In the genomic region with DNA sequence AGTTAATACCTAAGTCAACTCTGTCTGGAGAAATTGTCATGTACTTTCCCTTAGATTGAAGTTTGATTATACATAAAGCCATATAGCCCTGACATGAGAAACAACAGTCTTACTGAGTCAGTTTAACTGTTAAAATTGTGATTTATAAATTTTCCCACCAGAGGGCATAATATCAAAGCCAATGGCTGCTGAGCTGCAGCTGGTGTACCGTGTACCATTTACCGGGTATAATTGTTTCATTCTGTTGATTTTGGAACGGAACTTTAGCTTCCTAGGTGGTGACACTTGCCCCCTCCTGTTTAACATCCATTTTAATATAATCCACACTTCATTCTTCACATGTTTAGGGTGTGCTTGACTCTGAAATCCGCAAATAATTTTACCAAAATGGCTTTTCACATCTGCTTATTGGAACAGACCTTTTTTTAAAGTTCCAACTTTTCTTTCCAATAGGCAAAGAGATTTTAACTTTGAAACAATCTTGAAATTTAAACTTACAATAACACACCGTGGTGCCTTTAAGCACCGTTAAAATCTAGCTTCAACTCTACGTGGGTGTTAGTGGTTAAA, we compare ENCODE assay signal across 8 cellular contexts.
A peak's percentile ranks its signal among the peaks of the same experiment; 100 is the strongest.
DNase-seq lines count a peak whose midpoint lies in the region; ATAC-seq and TF ChIP-seq lines count a peak whose summit lies in the region.

No MANE protein-coding gene starts in this region.

- H3K27me3 ChIP-seq in GM23338 (ENCODE audit: insufficient read depth) (no peaks in the 10 kb centered on the region), Karpas-422 (ENCODE audit: low read length) (no peaks in the 10 kb centered on the region)

- POLR2A ChIA-PET in activated naive CD8-positive, alpha-beta T cell treated with anti-CD3 and anti-CD28 coated beads, Interleukin-2, amount 10 ng/mL, durations not matched to agents 7 days and 5 days (lab: Charles Lee): no interaction called here

- H3K4me3 ChIP-seq in GM23338 (no peak overlapping the region), Karpas-422 (ENCODE audit: low read length) (no peak overlapping the region)

- no peaks in the 10 kb centered on the region for H3F3A ChIP-seq in GM23338 (replicated peaks; ENCODE audit: low read depth)

- no peaks in the 10 kb centered on the region for H4K20me1 ChIP-seq in GM23338 (replicated peaks; ENCODE audit: insufficient read depth)
- H4K20me1 ChIP-seq in Karpas-422 (ENCODE audit: insufficient read depth, low read depth, low read length): no peaks in the 10 kb centered on the region

- no peak overlapping the region for H3K27ac Mint-ChIP-seq in activated naive CD8-positive, alpha-beta T cell treated with anti-CD3 and anti-CD28 coated beads, Interleukin-2, amount 10 ng/mL, durations not matched to agents 7 days and 5 days
- no peak overlapping the region for H3K27ac Mint-ChIP-seq in activated naive CD8-positive, alpha-beta T cell treated with anti-CD3 and anti-CD28 coated beads for 36 hours
- H3K27ac Mint-ChIP-seq in GM23338: no peak overlapping the region
- no peak overlapping the region for H3K27ac Mint-ChIP-seq in natural killer cell

- no peaks in the 10 kb centered on the region for H3K9me3 Mint-ChIP-seq in activated naive CD8-positive, alpha-beta T cell treated with anti-CD3 and anti-CD28 coated beads, Interleukin-2, amount 10 ng/mL, durations not matched to agents 7 days and 5 days
- H3K9me3 Mint-ChIP-seq in activated naive CD8-positive, alpha-beta T cell treated with anti-CD3 and anti-CD28 coated beads for 36 hours: no peaks in the 10 kb centered on the region
- no peaks in the 10 kb centered on the region for H3K9me3 Mint-ChIP-seq in GM23338
- no peaks in the 10 kb centered on the region for H3K9me3 Mint-ChIP-seq in natural killer cell

- intact Hi-C loops in natural killer cell (cut with micrococcal nuclease): loop anchor here (1.0 kb wide), 1 partner anchor 176 kb away; no protein-coding TSS in a partner anchor

- ATAC-seq in activated naive CD8-positive, alpha-beta T cell treated with anti-CD3 and anti-CD28 coated beads, Interleukin-2, amount 10 ng/mL, durations not matched to agents 7 days and 5 days (ENCODE audit: low read depth): peak; percentile 75
- ATAC-seq in GM23338 (peak; percentile 78), esophagus mucosa (peak; percentile 56), natural killer cell (peak in 2 of 3 donors; percentile 66 to 73)

- H3K27ac ChIP-seq in GM23338 (ENCODE audit: low read depth): no peak overlapping the region
- no peak overlapping the region for H3K27ac ChIP-seq in Karpas-422 (ENCODE audit: low read length)

- peak; percentile 67 to 74 for TF ChIP-seq CTCF in GM23338 (conservative IDR thresholded peaks at IDR 0.05; ENCODE audit: low read depth in 2 of 2)
- peak; percentile 64 for TF ChIP-seq CTCF in natural killer cell (IDR thresholded peaks at IDR 0.05)

- no peak for DNase-seq in activated naive CD8-positive, alpha-beta T cell treated with anti-CD3 and anti-CD28 coated beads, Interleukin-2, amount 10 ng/mL, durations not matched to agents 7 days and 5 days
- no peak for DNase-seq in activated naive CD8-positive, alpha-beta T cell treated with anti-CD3 and anti-CD28 coated beads for 36 hours
- DNase-seq in GM23338 (ENCODE audit: low spot score) (peak; percentile 62), Karpas-422 (peak; percentile 78), SHP77 treated with DMSO at 0.1 percent for 48 hours (lab: John Stamatoyannopoulos, UW) (peak; percentile 36), natural killer cell (no peak), occipital lobe (lab: John Stamatoyannopoulos, UW) (no peak)

- no peaks in the 10 kb centered on the region for H3K9me2 ChIP-seq in GM23338 (ENCODE audit: insufficient read depth)
- H3K9me2 ChIP-seq in Karpas-422 (replicated peaks; ENCODE audit: insufficient read depth, low read length): no peaks in the 10 kb centered on the region

- H3K4me3 Mint-ChIP-seq in activated naive CD8-positive, alpha-beta T cell treated with anti-CD3 and anti-CD28 coated beads, Interleukin-2, amount 10 ng/mL, durations not matched to agents 7 days and 5 days: peak overlapping the region; percentile 19
- no peak overlapping the region for H3K4me3 Mint-ChIP-seq in activated naive CD8-positive, alpha-beta T cell treated with anti-CD3 and anti-CD28 coated beads for 36 hours
- no peak overlapping the region for H3K4me3 Mint-ChIP-seq in GM23338
- H3K4me3 Mint-ChIP-seq in natural killer cell: no peak overlapping the region

- H3K27me3 Mint-ChIP-seq in activated naive CD8-positive, alpha-beta T cell treated with anti-CD3 and anti-CD28 coated beads, Interleukin-2, amount 10 ng/mL, durations not matched to agents 7 days and 5 days: no peaks in the 10 kb centered on the region
- no peaks in the 10 kb centered on the region for H3K27me3 Mint-ChIP-seq in activated naive CD8-positive, alpha-beta T cell treated with anti-CD3 and anti-CD28 coated beads for 36 hours
- H3K27me3 Mint-ChIP-seq in GM23338 (ENCODE audit: insufficient read depth, low read depth, poor library complexity) (peaks cover 2% of the 10 kb centered on the region), natural killer cell (ENCODE audit: low read depth in 2 of 2) (no peaks in the 10 kb centered on the region)

- H3K79me2 ChIP-seq in GM23338 (replicated peaks; ENCODE audit: insufficient read depth) (no peaks in the 10 kb centered on the region), Karpas-422 (ENCODE audit: low read length) (no peaks in the 10 kb centered on the region)

- H2AFZ ChIP-seq in GM23338: no peak overlapping the region
- no peak overlapping the region for H2AFZ ChIP-seq in Karpas-422 (ENCODE audit: low read length)

- no peaks in the 10 kb centered on the region for H3K36me3 ChIP-seq in GM23338 (ENCODE audit: insufficient read depth)
- H3K36me3 ChIP-seq in Karpas-422 (ENCODE audit: insufficient read depth, low read length): no peaks in the 10 kb centered on the region

- no peaks in the 10 kb centered on the region for H3K4me1 ChIP-seq in GM23338 (ENCODE audit: insufficient read depth)
- H3K4me1 ChIP-seq in Karpas-422 (ENCODE audit: low read length): no peaks in the 10 kb centered on the region

- H3K4me2 ChIP-seq in GM23338 (no peak overlapping the region), Karpas-422 (ENCODE audit: low read depth, low read length, poor library complexity, severe bottlenecking) (no peak overlapping the region)

- H3K4me1 Mint-ChIP-seq in activated naive CD8-positive, alpha-beta T cell treated with anti-CD3 and anti-CD28 coated beads, Interleukin-2, amount 10 ng/mL, durations not matched to agents 7 days and 5 days: no peaks in the 10 kb centered on the region
- peaks cover 1% of the 10 kb centered on the region for H3K4me1 Mint-ChIP-seq in activated naive CD8-positive, alpha-beta T cell treated with anti-CD3 and anti-CD28 coated beads for 36 hours
- peaks cover 3% of the 10 kb centered on the region; the same call in 1 of the 3 replicates for H3K4me1 Mint-ChIP-seq in GM23338
- peaks cover 4 to 6% of the 10 kb centered on the region in 2 donors for H3K4me1 Mint-ChIP-seq in natural killer cell

- H3K36me3 Mint-ChIP-seq in activated naive CD8-positive, alpha-beta T cell treated with anti-CD3 and anti-CD28 coated beads, Interleukin-2, amount 10 ng/mL, durations not matched to agents 7 days and 5 days: peaks cover 1% of the 10 kb centered on the region
- H3K36me3 Mint-ChIP-seq in activated naive CD8-positive, alpha-beta T cell treated with anti-CD3 and anti-CD28 coated beads for 36 hours: no peaks in the 10 kb centered on the region
- no peaks in the 10 kb centered on the region for H3K36me3 Mint-ChIP-seq in GM23338 (ENCODE audit: low read depth)
- no peaks in the 10 kb centered on the region for H3K36me3 Mint-ChIP-seq in natural killer cell

- no peak overlapping the region for H3K9ac ChIP-seq in Karpas-422 (ENCODE audit: low read length)

- H3K9me3 ChIP-seq in Karpas-422 (ENCODE audit: low read length): no peaks in the 10 kb centered on the region

TF ChIP-seq in GM23338, 12 proteins besides CTCF, POLR2A, EP300 and RAD21 (continues in another document):
- TF ChIP-seq EZH2 (IDR thresholded peaks at IDR 0.05; ENCODE audit: low read depth, unreplicated experiment) (no peak), JUNB (IDR thresholded peaks at IDR 0.05; ENCODE audit: unreplicated experiment) (no peak), ZNF114 (CRISPR knock-in tag; IDR thresholded peaks at IDR 0.05) (no peak), NANOG (IDR thresholded peaks at IDR 0.05; ENCODE audit: borderline replicate concordance) (no peak)
- TF ChIP-seq, protein P1, sequence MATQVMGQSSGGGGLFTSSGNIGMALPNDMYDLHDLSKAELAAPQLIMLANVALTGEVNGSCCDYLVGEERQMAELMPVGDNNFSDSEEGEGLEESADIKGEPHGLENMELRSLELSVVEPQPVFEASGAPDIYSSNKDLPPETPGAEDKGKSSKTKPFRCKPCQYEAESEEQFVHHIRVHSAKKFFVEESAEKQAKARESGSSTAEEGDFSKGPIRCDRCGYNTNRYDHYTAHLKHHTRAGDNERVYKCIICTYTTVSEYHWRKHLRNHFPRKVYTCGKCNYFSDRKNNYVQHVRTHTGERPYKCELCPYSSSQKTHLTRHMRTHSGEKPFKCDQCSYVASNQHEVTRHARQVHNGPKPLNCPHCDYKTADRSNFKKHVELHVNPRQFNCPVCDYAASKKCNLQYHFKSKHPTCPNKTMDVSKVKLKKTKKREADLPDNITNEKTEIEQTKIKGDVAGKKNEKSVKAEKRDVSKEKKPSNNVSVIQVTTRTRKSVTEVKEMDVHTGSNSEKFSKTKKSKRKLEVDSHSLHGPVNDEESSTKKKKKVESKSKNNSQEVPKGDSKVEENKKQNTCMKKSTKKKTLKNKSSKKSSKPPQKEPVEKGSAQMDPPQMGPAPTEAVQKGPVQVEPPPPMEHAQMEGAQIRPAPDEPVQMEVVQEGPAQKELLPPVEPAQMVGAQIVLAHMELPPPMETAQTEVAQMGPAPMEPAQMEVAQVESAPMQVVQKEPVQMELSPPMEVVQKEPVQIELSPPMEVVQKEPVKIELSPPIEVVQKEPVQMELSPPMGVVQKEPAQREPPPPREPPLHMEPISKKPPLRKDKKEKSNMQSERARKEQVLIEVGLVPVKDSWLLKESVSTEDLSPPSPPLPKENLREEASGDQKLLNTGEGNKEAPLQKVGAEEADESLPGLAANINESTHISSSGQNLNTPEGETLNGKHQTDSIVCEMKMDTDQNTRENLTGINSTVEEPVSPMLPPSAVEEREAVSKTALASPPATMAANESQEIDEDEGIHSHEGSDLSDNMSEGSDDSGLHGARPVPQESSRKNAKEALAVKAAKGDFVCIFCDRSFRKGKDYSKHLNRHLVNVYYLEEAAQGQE (IDR thresholded peaks at IDR 0.05; ENCODE audit: unreplicated experiment): no peak

Comparison
In these comparisons a context has a peak if more than half of its experiments do, and no peak if none do; other contexts are left out.
1. DNase-seq: peak in GM23338 (single experiment), Karpas-422 (single experiment) and SHP77 treated with DMSO at 0.1 percent for 48 hours (single experiment); none in activated naive CD8-positive, alpha-beta T cell treated with anti-CD3 and anti-CD28 coated beads, Interleukin-2, amount 10 ng/mL, durations not matched to agents 7 days and 5 days (single experiment), activated naive CD8-positive, alpha-beta T cell treated with anti-CD3 and anti-CD28 coated beads for 36 hours (single experiment), natural killer cell (single experiment) and occipital lobe (single experiment).
2. Peak in every context shown above with its lines, with median percentiles within 50 percentile points of each other: ATAC-seq.